Comparison of ENCODE assay signal across 8 cellular contexts in genomic region chr12:55659486-55660385, GRCh38.
DNase-seq lines count a peak whose midpoint lies in the region; ATAC-seq and TF ChIP-seq lines count a peak whose summit lies in the region.

No MANE protein-coding gene starts in this region.

- ATAC-seq in HG03378 (IDR thresholded peaks at IDR 0.05; ENCODE audit: unreplicated experiment): no peak

- POLR2A ChIA-PET in HEK293T (lab: Yijun Ruan, JAX): interaction anchor here (1.3 kb wide), 1 partner anchor 14 kb away, joined by 4 read pairs; no protein-coding TSS in a partner anchor

- CTCF ChIA-PET in HEK293T (lab: Yijun Ruan, JAX): interaction anchor here (1.0 to 3.9 kb wide), 2 partner anchors 13 to 78 kb away, joined by 5 to 35 read pairs; no protein-coding TSS in a partner anchor

- DNase-seq in SHP77 (lab: John Stamatoyannopoulos, UW) (peak; percentile 12 to 45), SHP77 treated with DMSO at 0.1 percent for 48 hours (lab: John Stamatoyannopoulos, UW) (no peak), OCI-M1 (lab: John Stamatoyannopoulos, UW) (peak; percentile 55), glomerular visceral epithelial cell (ENCODE audit: extremely low spot score) (peak; percentile 9), stromal cell of bone marrow (ENCODE audit: low read depth) (peak; percentile 18), HEK293T (ENCODE audit: extremely low spot score) (no peak), islet precursor cell (no peak)

TF ChIP-seq in HEK293T, 16 proteins besides CTCF, POLR2A, EP300 and RAD21:
- TF ChIP-seq ZNF384 (IDR thresholded peaks at IDR 0.05) (no peak), BHLHE40 (IDR thresholded peaks at IDR 0.05; ENCODE audit: borderline replicate concordance) (no peak), L3MBTL2 (conservative IDR thresholded peaks at IDR 0.05) (no peak), SUZ12 (IDR thresholded peaks at IDR 0.05) (no peak), FOXM1 (IDR thresholded peaks at IDR 0.05; ENCODE audit: borderline replicate concordance) (no peak), ARNT (IDR thresholded peaks at IDR 0.05) (no peak), ELF4 (IDR thresholded peaks at IDR 0.05) (no peak), TARDBP (IDR thresholded peaks at IDR 0.05) (no peak), LEF1 (IDR thresholded peaks at IDR 0.05; ENCODE audit: borderline replicate concordance) (no peak), HDGF (IDR thresholded peaks at IDR 0.05; ENCODE audit: borderline replicate concordance) (no peak), FOXK2 (IDR thresholded peaks at IDR 0.05) (no peak), NFRKB (IDR thresholded peaks at IDR 0.05) (no peak), CTBP1 (IDR thresholded peaks at IDR 0.05; ENCODE audit: borderline replicate concordance) (no peak), FOXA1 (IDR thresholded peaks at IDR 0.05) (no peak), SP1 (IDR thresholded peaks at IDR 0.05) (no peak)
- TF ChIP-seq, protein P1, sequence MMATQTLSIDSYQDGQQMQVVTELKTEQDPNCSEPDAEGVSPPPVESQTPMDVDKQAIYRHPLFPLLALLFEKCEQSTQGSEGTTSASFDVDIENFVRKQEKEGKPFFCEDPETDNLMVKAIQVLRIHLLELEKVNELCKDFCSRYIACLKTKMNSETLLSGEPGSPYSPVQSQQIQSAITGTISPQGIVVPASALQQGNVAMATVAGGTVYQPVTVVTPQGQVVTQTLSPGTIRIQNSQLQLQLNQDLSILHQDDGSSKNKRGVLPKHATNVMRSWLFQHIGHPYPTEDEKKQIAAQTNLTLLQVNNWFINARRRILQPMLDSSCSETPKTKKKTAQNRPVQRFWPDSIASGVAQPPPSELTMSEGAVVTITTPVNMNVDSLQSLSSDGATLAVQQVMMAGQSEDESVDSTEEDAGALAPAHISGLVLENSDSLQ (IDR thresholded peaks at IDR 0.05): no peak

Comparison
In these comparisons a context has a peak if more than half of its experiments do, and no peak if none do; other contexts are left out.
1. DNase-seq: peak in SHP77 (2 of 2), OCI-M1 (single experiment), glomerular visceral epithelial cell (single experiment) and stromal cell of bone marrow (single experiment); none in SHP77 treated with DMSO at 0.1 percent for 48 hours (single experiment), HEK293T (single experiment) and islet precursor cell (single experiment).